Comparison of ENCODE assay signal across 8 cellular contexts in the genomic region with DNA sequence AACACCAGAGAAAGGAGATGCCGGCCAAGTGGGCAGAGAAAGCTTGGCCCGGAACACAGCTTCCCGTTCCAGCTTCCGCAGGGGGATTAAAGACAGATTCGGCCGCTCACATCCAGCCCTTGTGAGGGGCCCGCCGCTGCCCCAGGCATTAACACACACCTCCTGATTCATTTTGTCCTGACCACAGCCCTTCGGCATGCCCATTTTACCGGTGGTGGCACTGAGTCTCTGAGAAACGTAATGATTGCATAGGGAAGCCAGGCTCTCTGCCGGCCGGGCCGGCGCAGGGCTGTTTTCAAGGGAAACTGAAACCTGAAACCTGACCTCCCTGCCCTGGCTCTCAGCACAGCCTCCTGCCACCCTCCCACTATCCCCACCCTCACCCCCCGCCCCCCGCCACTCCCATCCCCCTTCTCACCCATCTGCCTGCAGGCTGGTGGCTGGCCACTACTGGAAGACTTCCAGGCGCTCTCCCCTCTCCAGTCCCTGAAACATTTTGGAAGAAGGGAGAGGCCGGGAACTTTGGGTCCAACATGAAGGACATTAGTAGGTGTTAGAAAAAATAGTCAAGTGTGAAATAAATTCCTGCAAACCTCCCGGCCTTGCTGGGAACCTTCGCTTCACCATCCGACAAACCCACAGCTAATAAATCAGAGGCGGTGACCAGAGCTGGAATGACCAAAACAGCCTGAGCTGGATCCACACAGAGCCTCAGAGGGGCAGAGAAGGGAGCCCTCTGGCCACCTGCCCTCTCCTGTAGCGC.
DNase-seq lines count a peak whose midpoint lies in the region; ATAC-seq and TF ChIP-seq lines count a peak whose summit lies in the region.

No MANE protein-coding gene starts in this region.

- no peaks in the 10 kb centered on the region for H3K36me3 ChIP-seq in mammary epithelial cell (ENCODE audit: insufficient read depth, low read length)

- H4K20me1 ChIP-seq in mammary epithelial cell (ENCODE audit: insufficient read depth, low read length) = no peaks in the 10 kb centered on the region

- peak overlapping the region; percentile 78 for H2AFZ ChIP-seq in mammary epithelial cell (ENCODE audit: low read depth, low read length)

- DNase-seq in GM10248 (ENCODE audit: extremely low spot score) (peak; percentile 50), NCI-H2029 (lab: John Stamatoyannopoulos, UW) (peak; percentile 76), mammary epithelial cell (no peak), medulla oblongata (ENCODE audit: extremely low spot score) (peak; percentile 18), NCI-H2081 (lab: John Stamatoyannopoulos, UW) (no peak), LoVo (ENCODE audit: low spot score) (no peak)
- DNase-seq in NK-92 treated with Interleukin-12 subunit alpha and Interleukin-12 subunit beta, amount 100 ng/mL, for 24 hours (lab: John Stamatoyannopoulos, UW) = no peak

- H3K4me3 ChIP-seq in mammary epithelial cell (replicated peaks in 1 of 3; ENCODE audit: insufficient read depth in 1 of 3, low read depth in 2 of 3, low read length in 3 of 3) = peak overlapping the region in 1 of 3 experiments; percentile 11

- BruUV-seq in mammary epithelial cell (replicated peaks; lab: Mats Ljungman, UMichigan) = no TSS peak

- no peak overlapping the region for H3K27ac ChIP-seq in mammary epithelial cell (ENCODE audit: insufficient read depth, low read depth, low read length)

- no peaks in the 10 kb centered on the region for H3K79me2 ChIP-seq in mammary epithelial cell (ENCODE audit: insufficient read depth, low read length)

- WGBS in mammary epithelial cell (ENCODE audit: low coverage, missing lambda C conversion rate) = 26% methylated on average over 14 of the region's 24 CpGs

- TF ChIP-seq CTCF in GM10248 (IDR thresholded peaks at IDR 0.05; ENCODE audit: control extremely low read depth, extremely low read depth, low read depth, missing control alignments) = no peak
- TF ChIP-seq CTCF in mammary epithelial cell (conservative IDR thresholded peaks at IDR 0.05 in 1 of 2, IDR thresholded peaks at IDR 0.05 in 1 of 2; ENCODE audit: extremely low read depth in 1 of 2, insufficient read depth in 1 of 2, low read depth in 1 of 2, low read length in 2 of 2) = no peak

- no peak overlapping the region for H3K9ac ChIP-seq in mammary epithelial cell (ENCODE audit: insufficient read depth, low read length)

- dilution Hi-C loops in mammary epithelial cell (cut with HindIII; ENCODE audit: low sequenced_read_pairs) = loop anchor here (5.0 kb wide), 1 partner anchor 102 kb away; no protein-coding TSS in a partner anchor

- intact Hi-C loops in mammary epithelial cell (cut with micrococcal nuclease) = no loop called here

- in situ Hi-C loops in mammary epithelial cell (cut with MboI; ENCODE audit: low sequenced_read_pairs in 2 of 2) = no loop called here

- H3K27me3 ChIP-seq in mammary epithelial cell (ENCODE audit: insufficient read depth, low read length) = no peaks in the 10 kb centered on the region

- H3K4me1 ChIP-seq in mammary epithelial cell (ENCODE audit: insufficient read depth, low read length) = no peaks in the 10 kb centered on the region

- ATAC-seq in HG03139 (IDR thresholded peaks at IDR 0.05; ENCODE audit: unreplicated experiment) = no peak

- peak overlapping the region; percentile 32 for H3K4me2 ChIP-seq in mammary epithelial cell (ENCODE audit: insufficient read depth, low read depth, low read length)

- POLR2A ChIA-PET in GM10248 (lab: Yijun Ruan, JAX) = interaction anchor here (0.5 to 0.6 kb wide), 2 partner anchors 18 to 88 kb away, joined by 4 to 10 read pairs; no protein-coding TSS in a partner anchor

- no peaks in the 10 kb centered on the region for H3K9me3 ChIP-seq in mammary epithelial cell (replicated peaks; ENCODE audit: insufficient read depth, low read length)

- CTCF ChIA-PET in GM10248 (lab: Yijun Ruan, JAX) = interaction anchor here (1.4 to 3.3 kb wide), 3 partner anchors 8 to 10 kb away, joined by 3 to 15 read pairs (median 4); no protein-coding TSS in a partner anchor
- CTCF ChIA-PET in mammary epithelial cell (lab: Charles Lee; ENCODE audit: low non-redundant PET) = no interaction called here

Comparison
In these comparisons a context has a peak if more than half of its experiments do, and no peak if none do; other contexts are left out.
1. DNase-seq: peak in GM10248 (single experiment), NCI-H2029 (single experiment) and medulla oblongata (single experiment); none in mammary epithelial cell (single experiment), NK-92 treated with Interleukin-12 subunit alpha and Interleukin-12 subunit beta, amount 100 ng/mL, for 24 hours (single experiment), NCI-H2081 (0 of 2) and LoVo (single experiment).